ENCODE assay signal across 11 cellular contexts in genomic region chr16:12612598-12613101, GRCh38.
DNase-seq lines count a peak whose midpoint lies in the region; ATAC-seq, FAIRE-seq and TF ChIP-seq lines count a peak whose summit lies in the region.
"Had no signal": no experiment of that assay in that cellular context is flagged by ENCODE, and none has a peak within 500 bp of the region (broad histone marks: within the 10 kb centered on the region; RNA-seq: fewer than 3 reads in every experiment).

No MANE protein-coding gene starts in this region.

- no peaks in the 10 kb centered on the region for H3K79me2 ChIP-seq in OCI-LY3 (ENCODE audit: low read length)
- H3K79me2 ChIP-seq in GM23338 (replicated peaks; ENCODE audit: insufficient read depth) = no peaks in the 10 kb centered on the region

- in situ Hi-C loops in GM13976 (cut with MboI; ENCODE audit: low sequenced_read_pairs, unreplicated experiment) = no loop called here

- H3K4me1 Mint-ChIP-seq in GM23338 = peaks cover 16% of the 10 kb centered on the region

- H3K27ac ChIP-seq in OCI-LY3 (ENCODE audit: low read length) (peak overlapping the region; percentile 49), pancreas (peak overlapping the region in 1 of 4 donors; percentile 2), GM23338 (ENCODE audit: low read depth) (no peak overlapping the region)
- H3K27ac ChIP-seq: uterus had no signal

- H3K4me2 ChIP-seq in OCI-LY3 (ENCODE audit: low read length) = peak overlapping the region; percentile 76
- H3K4me2 ChIP-seq in GM23338 = no peak overlapping the region

- no peaks in the 10 kb centered on the region for H3K36me3 ChIP-seq in OCI-LY3 (replicated peaks; ENCODE audit: low read depth, low read length)
- no peaks in the 10 kb centered on the region for H3K36me3 ChIP-seq in pancreas
- H3K36me3 ChIP-seq in GM23338 (ENCODE audit: insufficient read depth) = no peaks in the 10 kb centered on the region
- H3K36me3 ChIP-seq: uterus had no signal

- H3K4me3 ChIP-seq in OCI-LY3 (ENCODE audit: low read length) = peak overlapping the region; percentile 54
- H3K4me3 ChIP-seq in epithelial cell of esophagus (ENCODE audit: low read length) = no peak overlapping the region
- H3K4me3 ChIP-seq in pancreas = no peak overlapping the region
- H3K4me3 ChIP-seq in GM23338 = no peak overlapping the region
- H3K4me3 ChIP-seq: uterus had no signal

- H3K9me3 ChIP-seq in OCI-LY3 (ENCODE audit: insufficient read depth, low read length) = no peaks in the 10 kb centered on the region
- H3K9me3 ChIP-seq in pancreas = no peaks in the 10 kb centered on the region
- H3K9me3 ChIP-seq: uterus had no signal

- peak; percentile 55 to 90 (median 75) for ATAC-seq in pancreas
- ATAC-seq in GM23338 = no peak

- intact Hi-C loops in pancreas (cut with DNase I) = no loop called here

- no peaks in the 10 kb centered on the region for H3F3A ChIP-seq in GM23338 (replicated peaks; ENCODE audit: low read depth)

- no peak for TF ChIP-seq CTCF in OCI-LY3 (IDR thresholded peaks at IDR 0.05; ENCODE audit: low read depth, low read length)
- no peak for TF ChIP-seq CTCF in epithelial cell of esophagus (IDR thresholded peaks at IDR 0.05; ENCODE audit: insufficient read depth, low read depth, low read length, missing control alignments)
- TF ChIP-seq CTCF in pancreas (IDR thresholded peaks at IDR 0.05) = no peak
- no peak for TF ChIP-seq CTCF in GM23338 (conservative IDR thresholded peaks at IDR 0.05; ENCODE audit: low read depth in 2 of 2)
- TF ChIP-seq CTCF in GM10266 (IDR thresholded peaks at IDR 0.05; ENCODE audit: control insufficient read depth, insufficient read depth, low read depth, missing control alignments) = no peak
- TF ChIP-seq CTCF in GM13976 (IDR thresholded peaks at IDR 0.05; ENCODE audit: borderline replicate concordance, control extremely low read depth, extremely low read depth, insufficient read depth, missing control alignments) = no peak

- H3K27ac Mint-ChIP-seq in GM23338 = no peak overlapping the region

- no peaks in the 10 kb centered on the region for H3K36me3 Mint-ChIP-seq in GM23338 (ENCODE audit: low read depth)

- H3K4me1 ChIP-seq in OCI-LY3 (ENCODE audit: low read length) = peaks cover 32% of the 10 kb centered on the region
- no peaks in the 10 kb centered on the region for H3K4me1 ChIP-seq in pancreas
- peaks cover 6% of the 10 kb centered on the region for H3K4me1 ChIP-seq in GM23338 (ENCODE audit: insufficient read depth)
- H3K4me1 ChIP-seq: uterus had no signal

- H4K20me1 ChIP-seq in OCI-LY3 (ENCODE audit: insufficient read depth, low read length) (no peaks in the 10 kb centered on the region), GM23338 (replicated peaks; ENCODE audit: insufficient read depth) (no peaks in the 10 kb centered on the region)

- no peak overlapping the region for H2AFZ ChIP-seq in OCI-LY3 (ENCODE audit: low read depth, low read length)
- no peak overlapping the region for H2AFZ ChIP-seq in GM23338

- peaks cover 6% of the 10 kb centered on the region for H3K27me3 Mint-ChIP-seq in GM23338 (ENCODE audit: insufficient read depth, low read depth, poor library complexity)

- 22 to 31% methylated on average over 9 of the region's 9 CpGs for WGBS in pancreas, 2 donors

- FAIRE-seq in pancreas (lab: Jason Lieb, UNC) = no peak

- peaks cover 4% of the 10 kb centered on the region; the same call in 1 of the 3 replicates for H3K9me3 Mint-ChIP-seq in GM23338

- no peaks in the 10 kb centered on the region for H3K9me2 ChIP-seq in GM23338 (ENCODE audit: insufficient read depth)

- peak; percentile 52 for DNase-seq in activated CD4-positive, alpha-beta T cell treated with anti-CD3 and anti-CD28 coated beads for 48 hours
- no peak for DNase-seq in activated CD4-positive, alpha-beta T cell treated with anti-CD3 and anti-CD28 coated beads, Interleukin-2, amount 50 U/mL, for 4 hours
- DNase-seq in epithelial cell of esophagus (ENCODE audit: low read depth) (peak; percentile 52), pancreas (peak in 1 of 6 donors; percentile 22), GM23338 (ENCODE audit: low spot score) (no peak), GM10266 (ENCODE audit: extremely low spot score) (no peak), GM13976 (ENCODE audit: low spot score) (no peak)
- DNase-seq: activated effector memory CD4-positive, alpha-beta T cell treated with Interleukin-2 at 50 U/mL for 16 hours; DMS 273 treated with DMSO at 0.1 percent for 48 hours; uterus had no signal

- H3K9ac ChIP-seq in OCI-LY3 (ENCODE audit: low read length) = no peak overlapping the region; the same call in 1 of the 2 replicates

- no peaks in the 10 kb centered on the region for H3K27me3 ChIP-seq in OCI-LY3 (ENCODE audit: low read depth, low read length)
- H3K27me3 ChIP-seq in pancreas = no peaks in the 10 kb centered on the region
- no peaks in the 10 kb centered on the region for H3K27me3 ChIP-seq in GM23338 (ENCODE audit: insufficient read depth)
- H3K27me3 ChIP-seq: uterus had no signal

- H3K4me3 Mint-ChIP-seq in GM23338 = no peak overlapping the region

TF ChIP-seq in GM23338, 12 proteins besides CTCF, POLR2A, EP300 and RAD21:
- TF ChIP-seq ZNF462 (CRISPR knock-in tag; IDR thresholded peaks at IDR 0.05) (no peak), ETS1 (IDR thresholded peaks at IDR 0.05) (no peak), EZH2phosphoT487 (IDR thresholded peaks at IDR 0.05; ENCODE audit: unreplicated experiment) (no peak)

Comparison
In these comparisons a context has a peak if more than half of its experiments do, and no peak if none do; other contexts are left out.
1. DNase-seq: peak in activated CD4-positive, alpha-beta T cell treated with anti-CD3 and anti-CD28 coated beads for 48 hours (single experiment) and epithelial cell of esophagus (single experiment); none in activated CD4-positive, alpha-beta T cell treated with anti-CD3 and anti-CD28 coated beads, Interleukin-2, amount 50 U/mL, for 4 hours (0 of 2), GM23338 (single experiment), GM10266 (single experiment) and GM13976 (single experiment).